ENCODE assay signal across 10 cellular contexts in the genomic region with DNA sequence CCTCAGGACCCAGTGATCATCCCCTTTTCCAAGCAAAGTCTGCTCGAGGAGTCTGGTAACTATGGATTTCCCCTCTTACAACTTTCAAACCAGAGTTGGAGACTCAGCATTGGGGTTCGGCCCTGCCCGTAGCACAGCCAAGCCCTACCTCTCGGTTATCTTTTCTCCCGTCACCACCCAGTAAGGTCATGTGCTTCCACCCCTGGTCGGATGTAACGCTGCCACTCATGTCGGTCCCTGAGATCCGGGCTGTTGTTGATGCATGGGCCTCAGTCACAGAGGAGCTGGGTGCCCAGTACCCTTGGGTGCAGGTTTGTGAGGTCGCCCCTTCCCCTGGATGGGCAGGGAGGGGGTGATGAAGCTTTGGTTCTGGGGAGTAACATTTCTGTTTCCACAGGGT. TPM values are rescaled to one million over a fixed set of nuclear protein-coding genes. Genes with fewer than 3 reads are reported as not detected.
DNase-seq lines count a peak whose midpoint lies in the region; ATAC-seq and TF ChIP-seq lines count a peak whose summit lies in the region.
"Had no signal": no experiment of that assay in that cellular context is flagged by ENCODE, and none has a peak within 500 bp of the region (broad histone marks: within the 10 kb centered on the region; RNA-seq: fewer than 3 reads in every experiment).

No MANE protein-coding gene starts in this region.

- H3K27me3 Mint-ChIP-seq in naive B cell: no peaks in the 10 kb centered on the region

- TF ChIP-seq CTCF in AG09309 (IDR thresholded peaks at IDR 0.05; ENCODE audit: control insufficient read depth, insufficient read depth, low read depth, low read length, missing control alignments) (no peak), colonic mucosa (IDR thresholded peaks at IDR 0.05) (no peak), GM13976 (IDR thresholded peaks at IDR 0.05; ENCODE audit: borderline replicate concordance, control extremely low read depth, extremely low read depth, insufficient read depth, missing control alignments) (no peak)

- H3K4me3 Mint-ChIP-seq in naive B cell: peak overlapping the region; percentile 86 to 96 (median 92)

- H3K36me3 ChIP-seq in Karpas-422 (ENCODE audit: insufficient read depth, low read length) (peaks cover 5% of the 10 kb centered on the region; the same call in 1 of the 2 replicates), colonic mucosa (no peaks in the 10 kb centered on the region)

- H4K20me1 ChIP-seq in Karpas-422 (ENCODE audit: insufficient read depth, low read depth, low read length): no peaks in the 10 kb centered on the region; the same call in 1 of the 2 replicates

- peak overlapping the region; percentile 76 for H3K4me3 ChIP-seq in AG09309 (ENCODE audit: control insufficient read depth, low read depth, low read length)
- H3K4me3 ChIP-seq in Karpas-422 (ENCODE audit: low read length): peak overlapping the region; percentile 88
- H3K4me3 ChIP-seq in colonic mucosa: peak overlapping the region; percentile 88

- H3K79me2 ChIP-seq in Karpas-422 (ENCODE audit: low read length): peaks cover 12% of the 10 kb centered on the region

- no peaks in the 10 kb centered on the region for H3K9me3 Mint-ChIP-seq in naive B cell

- H3K4me1 Mint-ChIP-seq in naive B cell: peaks cover 21 to 38% (median 25%) of the 10 kb centered on the region in 3 donors

- ATAC-seq in naive B cell (ENCODE audit: low read depth in 2 of 2) (no peak), HG03378 (IDR thresholded peaks at IDR 0.05; ENCODE audit: unreplicated experiment) (no peak)

- H3K27me3 ChIP-seq in Karpas-422 (ENCODE audit: low read length): no peaks in the 10 kb centered on the region
- no peaks in the 10 kb centered on the region for H3K27me3 ChIP-seq in colonic mucosa

- peaks cover 5 to 13% of the 10 kb centered on the region in 2 donors for H3K36me3 Mint-ChIP-seq in naive B cell

- H3K27ac Mint-ChIP-seq in naive B cell: peak overlapping the region in 3 of 6 donors; percentile 16 to 77 (median 55)

- peak overlapping the region; percentile 78 for H3K4me2 ChIP-seq in Karpas-422 (ENCODE audit: low read depth, low read length, poor library complexity, severe bottlenecking)

- H3K9me3 ChIP-seq in Karpas-422 (ENCODE audit: low read length): no peaks in the 10 kb centered on the region
- H3K9me3 ChIP-seq in colonic mucosa: no peaks in the 10 kb centered on the region

- intact Hi-C loops in colonic mucosa (cut with DNase I): no loop called here

- DNase-seq in AG09309 (ENCODE audit: low read depth): no peak
- DNase-seq in Karpas-422: no peak
- DNase-seq in colonic mucosa: peak; percentile 51
- DNase-seq in naive B cell: no peak
- DNase-seq in iPS-NIHi11 (ENCODE audit: low spot score): no peak
- no peak for DNase-seq in medulla oblongata (ENCODE audit: extremely low spot score)
- no peak for DNase-seq in GM13976 (ENCODE audit: low spot score)
- DNase-seq: NCI-H524 had no signal

- in situ Hi-C loops in GM13976 (cut with MboI; ENCODE audit: low sequenced_read_pairs, unreplicated experiment): no loop called here

- no peak overlapping the region for H2AFZ ChIP-seq in Karpas-422 (ENCODE audit: low read length)

- H3K4me1 ChIP-seq in Karpas-422 (ENCODE audit: low read length): peaks cover 15% of the 10 kb centered on the region
- peaks cover 14% of the 10 kb centered on the region for H3K4me1 ChIP-seq in colonic mucosa

- no peaks in the 10 kb centered on the region for H3K9me2 ChIP-seq in Karpas-422 (replicated peaks; ENCODE audit: insufficient read depth, low read length)

- H3K9ac ChIP-seq in Karpas-422 (ENCODE audit: low read length): peak overlapping the region; percentile 89
- H3K9ac ChIP-seq in colonic mucosa (ENCODE audit: low read depth in 2 of 2, low read length in 2 of 2): peak overlapping the region; percentile 93 to 95

- H3K27ac ChIP-seq in Karpas-422 (ENCODE audit: low read length): no peak overlapping the region
- peak overlapping the region; percentile 97 for H3K27ac ChIP-seq in colonic mucosa

RNA-seq across cellular contexts. Expression of a gene that starts 1.2 kb away (rescaled TPM):
- total RNA-seq in Karpas-422 (2014; rRNA removed; shearing (Covaris generic); ENCODE audit: low replicate concordance): 45.4 and 66.2 TPM in 2 replicates
- 10 to 100 TPM; 37.8 to 45.6 TPM for total RNA-seq in colonic mucosa
- polyA plus RNA-seq in naive B cell (ENCODE audit: low read depth in 6 of 6): 10 to 100 TPM; 29.1 to 51.1 (median 36.3) TPM

RNA-seq across cellular contexts. Expression of a gene that starts 4.3 kb away (rescaled TPM):
- total RNA-seq in Karpas-422 (2014; rRNA removed; shearing (Covaris generic); ENCODE audit: low replicate concordance): 9.4 and 15.1 TPM in 2 replicates
- total RNA-seq in colonic mucosa: 10 to 100 TPM; 10.5 to 10.6 TPM
- polyA plus RNA-seq in naive B cell (ENCODE audit: low read depth in 6 of 6): 1 to 10 TPM; 2.0 to 7.4 (median 3.0) TPM

RNA-seq across cellular contexts. Expression of a gene that starts 10.1 kb away (rescaled TPM):
- total RNA-seq in Karpas-422 (2014; rRNA removed; shearing (Covaris generic); ENCODE audit: low replicate concordance): 78.2 and 120 TPM in 2 replicates
- 100 to 1,000 TPM in 1 of 2 donors, 10 to 100 TPM in 1; 49.6 to 114 TPM for total RNA-seq in colonic mucosa
- polyA plus RNA-seq in naive B cell (ENCODE audit: low read depth in 6 of 6): 10 to 100 TPM; 40.1 to 75.8 (median 47.0) TPM

RNA-seq across cellular contexts. Expression of a gene that starts 14.8 kb away (rescaled TPM):
- 0.36 TPM in 1 of 2 replicates, not detected in the other for total RNA-seq in Karpas-422 (2014; rRNA removed; shearing (Covaris generic); ENCODE audit: low replicate concordance)
- not detected for total RNA-seq in colonic mucosa
- not detected for polyA plus RNA-seq in naive B cell (ENCODE audit: low read depth in 6 of 6)
- total RNA-seq: glomerular endothelial cell had no signal

RNA-seq across cellular contexts. Expression of a gene that starts 18.8 kb away (rescaled TPM):
- total RNA-seq in Karpas-422 (2014; rRNA removed; shearing (Covaris generic); ENCODE audit: low replicate concordance): 0.48 TPM in 1 of 2 replicates, not detected in the other
- not detected for total RNA-seq in colonic mucosa
- not detected for polyA plus RNA-seq in naive B cell (ENCODE audit: low read depth in 6 of 6)
